Comparison of ENCODE assay signal across 11 cellular contexts in the genomic region with DNA sequence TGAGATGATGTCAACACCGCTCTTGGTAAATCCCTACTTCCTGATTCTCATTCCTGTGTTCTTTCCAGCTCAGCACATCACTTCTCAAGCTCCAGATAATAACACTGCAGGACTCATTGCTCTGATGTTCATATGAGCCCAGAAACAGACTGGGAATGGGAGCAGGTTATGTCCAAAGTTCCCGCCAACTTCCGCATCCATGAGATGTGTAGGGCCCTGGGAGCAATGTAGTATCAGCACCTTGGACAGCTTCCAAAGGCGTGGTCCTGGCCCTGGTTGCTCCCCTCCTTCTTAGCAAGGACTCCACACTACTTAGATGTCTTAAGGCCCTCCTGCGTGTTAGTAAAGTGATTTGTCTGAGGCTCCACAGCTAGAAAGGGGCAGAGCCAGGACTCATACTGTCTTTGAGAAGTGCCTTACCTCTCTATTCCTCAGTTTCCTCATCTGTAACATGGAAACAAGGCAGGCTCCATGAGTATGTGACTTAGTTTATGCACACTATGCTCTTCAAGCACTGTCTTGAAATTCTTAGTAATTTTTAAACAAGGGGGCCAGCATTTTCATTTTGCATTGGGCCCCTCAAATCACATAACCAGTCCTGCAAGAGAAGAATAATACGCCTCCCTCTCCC. TPM values are rescaled to one million over a fixed set of nuclear protein-coding genes. Genes with fewer than 3 reads are reported as not detected.
DNase-seq lines count a peak whose midpoint lies in the region; TF ChIP-seq lines count a peak whose summit lies in the region.
"Had no signal": no experiment of that assay in that cellular context is flagged by ENCODE, and none has a peak within 500 bp of the region (broad histone marks: within the 10 kb centered on the region; RNA-seq: fewer than 3 reads in every experiment).

No MANE protein-coding gene starts in this region.

- no peak overlapping the region for H3K27ac Mint-ChIP-seq in activated CD4-positive, alpha-beta T cell treated with anti-CD3 and anti-CD28 coated beads, Interleukin-2, amount 10 ng/mL, durations not matched to agents 24 days and 14 days

- H3K9me3 Mint-ChIP-seq in activated CD4-positive, alpha-beta T cell treated with anti-CD3 and anti-CD28 coated beads, Interleukin-2, amount 10 ng/mL, durations not matched to agents 24 days and 14 days, result no peaks in the 10 kb centered on the region

- no peak overlapping the region for H3K18ac ChIP-seq in neuronal stem cell (ENCODE audit: low read length)

- no peak for TF ChIP-seq CTCF in MM.1S (IDR thresholded peaks at IDR 0.05; ENCODE audit: low read length)
- no peak for TF ChIP-seq CTCF in mammary epithelial cell (conservative IDR thresholded peaks at IDR 0.05 in 1 of 2, IDR thresholded peaks at IDR 0.05 in 1 of 2; ENCODE audit: extremely low read depth in 1 of 2, insufficient read depth in 1 of 2, low read depth in 1 of 2, low read length in 2 of 2)

- no peaks in the 10 kb centered on the region for H3F3A ChIP-seq in MM.1S (ENCODE audit: insufficient read depth, low read length)

- CTCF ChIA-PET in mammary epithelial cell (lab: Charles Lee; ENCODE audit: low non-redundant PET), result no interaction called here

- no peaks in the 10 kb centered on the region for H3K36me3 Mint-ChIP-seq in activated CD4-positive, alpha-beta T cell treated with anti-CD3 and anti-CD28 coated beads, Interleukin-2, amount 10 ng/mL, durations not matched to agents 24 days and 14 days (ENCODE audit: low read depth)

- no peak overlapping the region for H3K4ac ChIP-seq in neuronal stem cell (ENCODE audit: low read length)

- no peak overlapping the region for H2BK120ac ChIP-seq in neuronal stem cell (ENCODE audit: low read depth, low read length)

- H2AFZ ChIP-seq in MM.1S (ENCODE audit: low read length) (no peak overlapping the region), mammary epithelial cell (ENCODE audit: low read depth, low read length) (no peak overlapping the region), neuronal stem cell (ENCODE audit: low read length) (no peak overlapping the region)

- H3K27ac ChIP-seq in MM.1S (ENCODE audit: low read length) (no peak overlapping the region), mammary epithelial cell (ENCODE audit: insufficient read depth, low read depth, low read length) (no peak overlapping the region), neuronal stem cell (replicated peaks; ENCODE audit: low read length) (no peak overlapping the region)
- H3K27ac ChIP-seq: left ventricle myocardium inferior had no signal

- H4K20me1 ChIP-seq in MM.1S (ENCODE audit: insufficient read depth, low read length) (no peaks in the 10 kb centered on the region), mammary epithelial cell (ENCODE audit: insufficient read depth, low read length) (no peaks in the 10 kb centered on the region)

- no peaks in the 10 kb centered on the region for H3K4me1 Mint-ChIP-seq in activated CD4-positive, alpha-beta T cell treated with anti-CD3 and anti-CD28 coated beads, Interleukin-2, amount 10 ng/mL, durations not matched to agents 24 days and 14 days

- no peak overlapping the region for H2BK15ac ChIP-seq in neuronal stem cell (ENCODE audit: low read length)

- intact Hi-C loops in activated CD4-positive, alpha-beta T cell treated with anti-CD3 and anti-CD28 coated beads, Interleukin-2, amount 10 ng/mL, durations not matched to agents 24 days and 14 days (cut with micrococcal nuclease), result no loop called here
- intact Hi-C loops in mammary epithelial cell (cut with micrococcal nuclease), result no loop called here

- dilution Hi-C loops in mammary epithelial cell (cut with HindIII; ENCODE audit: low sequenced_read_pairs), result loop anchor here (5.0 kb wide), 1 partner anchor 57 kb away; no protein-coding TSS in a partner anchor

- no peaks in the 10 kb centered on the region for H3K27me3 Mint-ChIP-seq in activated CD4-positive, alpha-beta T cell treated with anti-CD3 and anti-CD28 coated beads, Interleukin-2, amount 10 ng/mL, durations not matched to agents 24 days and 14 days

- H3K9ac ChIP-seq in MM.1S (ENCODE audit: low read length), result no peak overlapping the region
- H3K9ac ChIP-seq in mammary epithelial cell (ENCODE audit: insufficient read depth, low read length), result no peak overlapping the region
- no peak overlapping the region for H3K9ac ChIP-seq in neuronal stem cell (ENCODE audit: low read depth, low read length, poor library complexity)

- H3K23ac ChIP-seq in neuronal stem cell (ENCODE audit: low read depth, low read length, poor library complexity), result no peak overlapping the region

- peaks cover 2% of the 10 kb centered on the region for H3K79me1 ChIP-seq in neuronal stem cell (ENCODE audit: low read depth, low read length)

- in situ Hi-C loops in mammary epithelial cell (cut with MboI; ENCODE audit: low sequenced_read_pairs in 2 of 2) (no loop called here), G401 (cut with HindIII; ENCODE audit: low sequenced_read_pairs) (no loop called here)

- H2BK5ac ChIP-seq in neuronal stem cell (ENCODE audit: low read length), result no peak overlapping the region

- H3K36me3 ChIP-seq in MM.1S (replicated peaks; ENCODE audit: insufficient read depth, low read length) (no peaks in the 10 kb centered on the region), mammary epithelial cell (ENCODE audit: insufficient read depth, low read length) (no peaks in the 10 kb centered on the region), neuronal stem cell (replicated peaks in 1 of 2; ENCODE audit: control insufficient read depth in 2 of 2, insufficient read depth in 2 of 2, low read length in 2 of 2) (no peaks in the 10 kb centered on the region)
- H3K36me3 ChIP-seq: left ventricle myocardium inferior had no signal

- H3K4me2 ChIP-seq in MM.1S (ENCODE audit: low read depth, low read length), result no peak overlapping the region
- no peak overlapping the region for H3K4me2 ChIP-seq in mammary epithelial cell (ENCODE audit: insufficient read depth, low read depth, low read length)
- no peak overlapping the region for H3K4me2 ChIP-seq in neuronal stem cell (ENCODE audit: insufficient read depth, low read length, poor library complexity, severe bottlenecking)

- no peak overlapping the region for H4K8ac ChIP-seq in neuronal stem cell (ENCODE audit: low read depth, low read length)

- no peak overlapping the region for H3K4me3 ChIP-seq in MM.1S (ENCODE audit: low read length)
- no peak overlapping the region for H3K4me3 ChIP-seq in mammary epithelial cell (replicated peaks in 1 of 3; ENCODE audit: insufficient read depth in 1 of 3, low read depth in 2 of 3, low read length in 3 of 3)
- no peak overlapping the region for H3K4me3 ChIP-seq in neuronal stem cell (ENCODE audit: low read length in 2 of 2)
- H3K4me3 ChIP-seq: left ventricle myocardium inferior had no signal

- no peak overlapping the region for H3K4me3 Mint-ChIP-seq in activated CD4-positive, alpha-beta T cell treated with anti-CD3 and anti-CD28 coated beads, Interleukin-2, amount 10 ng/mL, durations not matched to agents 24 days and 14 days

- no peak overlapping the region for H2BK12ac ChIP-seq in neuronal stem cell (ENCODE audit: low read length)

- no peaks in the 10 kb centered on the region for H3K4me1 ChIP-seq in MM.1S (ENCODE audit: low read length)
- H3K4me1 ChIP-seq in mammary epithelial cell (ENCODE audit: insufficient read depth, low read length), result no peaks in the 10 kb centered on the region
- H3K4me1 ChIP-seq in neuronal stem cell (ENCODE audit: control insufficient read depth in 2 of 2, insufficient read depth in 1 of 2, low read depth in 1 of 2, low read length in 2 of 2), result no peaks in the 10 kb centered on the region
- H3K4me1 ChIP-seq: left ventricle myocardium inferior had no signal

- peak; percentile 67 for DNase-seq in activated CD4-positive, alpha-beta T cell treated with anti-CD3 and anti-CD28 coated beads, Interleukin-2, amount 10 ng/mL, durations not matched to agents 24 days and 14 days
- DNase-seq in activated CD4-positive, alpha-beta T cell treated with anti-CD3 and anti-CD28 coated beads, Interleukin-2, amount 50 U/mL, for 48 hours, result no peak
- DNase-seq in MM.1S, result peak; percentile 14
- peak; percentile 11 for DNase-seq in mammary epithelial cell
- DNase-seq in neuronal stem cell (ENCODE audit: low spot score), result peak; percentile 69
- no peak for DNase-seq in NCI-H69 (lab: John Stamatoyannopoulos, UW)
- DNase-seq in NK-92 (lab: John Stamatoyannopoulos, UW; ENCODE audit: unreplicated experiment), result no peak
- DNase-seq in G401 (ENCODE audit: low spot score), result no peak
- DNase-seq: activated naive CD4-positive, alpha-beta T cell treated with anti-CD3 and anti-CD28 coated beads, Interleukin-2, amount 50 U/mL, for 16 hours; left ventricle myocardium inferior had no signal

- 62% methylated on average over 4 of the region's 6 CpGs for WGBS in mammary epithelial cell (ENCODE audit: low coverage, missing lambda C conversion rate)
- WGBS in neuronal stem cell (ENCODE audit: extremely low coverage in 2 of 2, insufficient read length in 2 of 2, insufficient replicate concordance in 1 of 2), 2 donors, result no CpG with 5 or more reads among the region's 6 CpGs

- H2AK5ac ChIP-seq in neuronal stem cell (ENCODE audit: low read depth, low read length), result no peak overlapping the region

- H3K14ac ChIP-seq in neuronal stem cell (ENCODE audit: low read length), result no peak overlapping the region

- no peaks in the 10 kb centered on the region for H3K9me3 ChIP-seq in MM.1S (replicated peaks; ENCODE audit: insufficient read depth, low read length)
- H3K9me3 ChIP-seq in mammary epithelial cell (replicated peaks; ENCODE audit: insufficient read depth, low read length), result no peaks in the 10 kb centered on the region
- no peaks in the 10 kb centered on the region for H3K9me3 ChIP-seq in neuronal stem cell (replicated peaks in 1 of 2; ENCODE audit: control insufficient read depth in 2 of 2, insufficient read depth in 1 of 2, low read depth in 1 of 2, low read length in 2 of 2)
- H3K9me3 ChIP-seq: left ventricle myocardium inferior had no signal

- H3K9me2 ChIP-seq in MM.1S (replicated peaks; ENCODE audit: insufficient read depth, low read length), result no peaks in the 10 kb centered on the region

- H3K27me3 ChIP-seq in MM.1S (replicated peaks; ENCODE audit: insufficient read depth, low read length) (peaks cover 11% of the 10 kb centered on the region; the same call in 1 of the 2 replicates), mammary epithelial cell (ENCODE audit: insufficient read depth, low read length) (peaks cover 14% of the 10 kb centered on the region), neuronal stem cell (ENCODE audit: control insufficient read depth in 3 of 3, insufficient read depth in 3 of 3, low read depth in 1 of 3, low read length in 3 of 3) (peaks cover 0 to 3% (median 0%) of the 10 kb centered on the region in 3 experiments)

- no peak overlapping the region for H4K91ac ChIP-seq in neuronal stem cell (ENCODE audit: low read depth, low read length, poor library complexity)

- no TSS peak for BruUV-seq in mammary epithelial cell (replicated peaks; lab: Mats Ljungman, UMichigan)

- H3K79me2 ChIP-seq in MM.1S (ENCODE audit: low read length), result no peaks in the 10 kb centered on the region
- H3K79me2 ChIP-seq in mammary epithelial cell (ENCODE audit: insufficient read depth, low read length), result no peaks in the 10 kb centered on the region

RNA-seq across cellular contexts. Expression of gene SLC6A1, which starts 27.9 kb away (rescaled TPM):
- not detected in 2 replicates for total RNA-seq in activated CD4-positive, alpha-beta T cell treated with anti-CD3 and anti-CD28 coated beads, Interleukin-2, amount 10 ng/mL, durations not matched to agents 24 days and 14 days
- under 1 TPM in 1 of 2 donors, not detected in 1; under 0.01 TPM for total RNA-seq in mammary epithelial cell
- polyA plus RNA-seq in mammary epithelial cell, result not detected
- not detected for polyA minus RNA-seq in mammary epithelial cell
- 0.75 TPM for polyA plus RNA-seq in neuronal stem cell (2013, experiment 1 of 2)
- polyA plus RNA-seq in neuronal stem cell (2013, experiment 2 of 2), result 0.78 TPM
- total RNA-seq in G401 (2014; rRNA removed; shearing (Covaris generic)), result not detected in 2 replicates
- total RNA-seq: epithelial cell of proximal tubule had no signal

Comparison
In these comparisons a context has a peak if more than half of its experiments do, and no peak if none do; other contexts are left out.
1. DNase-seq: peak in activated CD4-positive, alpha-beta T cell treated with anti-CD3 and anti-CD28 coated beads, Interleukin-2, amount 10 ng/mL, durations not matched to agents 24 days and 14 days (single experiment), MM.1S (single experiment), mammary epithelial cell (single experiment) and neuronal stem cell (single experiment); none in activated CD4-positive, alpha-beta T cell treated with anti-CD3 and anti-CD28 coated beads, Interleukin-2, amount 50 U/mL, for 48 hours (0 of 2), NCI-H69 (single experiment), NK-92 (single experiment) and G401 (single experiment).